ENCODE assay signal across 17 cellular contexts in genomic region chr9:124716795-124717194, GRCh38. TPM values are rescaled to one million over a fixed set of nuclear protein-coding genes. Genes with fewer than 3 reads are reported as not detected.
DNase-seq lines count a peak whose midpoint lies in the region; ATAC-seq, FAIRE-seq and TF ChIP-seq lines count a peak whose summit lies in the region.
"Had no signal": no experiment of that assay in that cellular context is flagged by ENCODE, and none has a peak within 500 bp of the region (broad histone marks: within the 10 kb centered on the region; RNA-seq: fewer than 3 reads in every experiment).

No MANE protein-coding gene starts in this region.

- peaks cover 8% of the 10 kb centered on the region for H3K36me3 Mint-ChIP-seq in progenitor cell of endocrine pancreas (ENCODE audit: insufficient read depth)
- H3K36me3 Mint-ChIP-seq: activated naive CD4-positive, alpha-beta T cell treated with anti-CD3 and anti-CD28 coated beads, Interleukin-2, amount 50 U/mL, for 24 hours had no signal

- H3K9me3 ChIP-seq in pancreas, result no peaks in the 10 kb centered on the region
- H3K9me3 ChIP-seq: esophagus squamous epithelium, testis had no signal

- WGBS in pancreas, 2 donors, result 89 to 93% methylated on average over 6 of the region's 6 CpGs

- no peaks in the 10 kb centered on the region for H3K36me3 ChIP-seq in pancreas
- H3K36me3 ChIP-seq: esophagus squamous epithelium had no signal

- H3K27ac ChIP-seq in pancreas, result no peak overlapping the region
- H3K27ac ChIP-seq: esophagus squamous epithelium, testis had no signal

- H3K4me1 ChIP-seq in pancreas, result peaks cover 0 to 8% (median 0%) of the 10 kb centered on the region in 3 donors

- no peak overlapping the region for H3K4me3 Mint-ChIP-seq in progenitor cell of endocrine pancreas (ENCODE audit: low read depth)
- H3K4me3 Mint-ChIP-seq: activated naive CD4-positive, alpha-beta T cell treated with anti-CD3 and anti-CD28 coated beads, Interleukin-2, amount 50 U/mL, for 24 hours had no signal

- DNase-seq in activated naive CD4-positive, alpha-beta T cell treated with Interleukin-2 at 50 U/mL for 16 hours, result peak; percentile 8
- no peak for DNase-seq in activated naive CD4-positive, alpha-beta T cell treated with anti-CD3 and anti-CD28 coated beads, Interleukin-2, amount 50 U/mL, for 16 hours
- DNase-seq in H54 (ENCODE audit: insufficient read length, low spot score) (no peak), SW480 (ENCODE audit: low spot score) (peak; percentile 78), kidney tubule cell (ENCODE audit: low spot score) (peak; percentile 56), DMS53 (lab: John Stamatoyannopoulos, UW) (no peak), pancreas (no peak), progenitor cell of endocrine pancreas (ENCODE audit: low spot score, unreplicated experiment) (no peak)
- DNase-seq: AML-193, Calu3, esophagus squamous epithelium, hippocampal formation, MV-4-11, NCI-H526, retina, testis had no signal

- peaks cover 14% of the 10 kb centered on the region for H3K4me1 Mint-ChIP-seq in progenitor cell of endocrine pancreas (ENCODE audit: low read depth)
- H3K4me1 Mint-ChIP-seq: activated naive CD4-positive, alpha-beta T cell treated with anti-CD3 and anti-CD28 coated beads, Interleukin-2, amount 50 U/mL, for 24 hours had no signal

- no peak overlapping the region for H3K4me3 ChIP-seq in pancreas
- H3K4me3 ChIP-seq: esophagus squamous epithelium, testis had no signal

- intact Hi-C loops in pancreas (cut with DNase I), result loop anchor here in 1 of 3 donors (10.0 kb wide), 1 partner anchor 112 kb away; no protein-coding TSS in a partner anchor

- H3K27me3 ChIP-seq in pancreas, result no peaks in the 10 kb centered on the region
- H3K27me3 ChIP-seq: esophagus squamous epithelium, testis had no signal

- ATAC-seq in pancreas, result no peak

- H3K27ac Mint-ChIP-seq in progenitor cell of endocrine pancreas, result no peak overlapping the region
- H3K27ac Mint-ChIP-seq: activated naive CD4-positive, alpha-beta T cell treated with anti-CD3 and anti-CD28 coated beads, Interleukin-2, amount 50 U/mL, for 24 hours had no signal

- TF ChIP-seq CTCF in pancreas (IDR thresholded peaks at IDR 0.05) (no peak), progenitor cell of endocrine pancreas (IDR thresholded peaks at IDR 0.05; ENCODE audit: unreplicated experiment) (no peak)

- TF ChIP-seq POLR2A in H54 (IDR thresholded peaks at IDR 0.05; ENCODE audit: low read depth, low read length), result no peak

- H3K9me3 Mint-ChIP-seq in progenitor cell of endocrine pancreas (ENCODE audit: low read depth), result no peaks in the 10 kb centered on the region
- H3K9me3 Mint-ChIP-seq: activated naive CD4-positive, alpha-beta T cell treated with anti-CD3 and anti-CD28 coated beads, Interleukin-2, amount 50 U/mL, for 24 hours had no signal

- H3K27me3 Mint-ChIP-seq in progenitor cell of endocrine pancreas, result no peaks in the 10 kb centered on the region

- FAIRE-seq in H54 (lab: Jason Lieb, UNC) (peak; percentile 78), pancreas (lab: Jason Lieb, UNC) (no peak)

RNA-seq across cellular contexts. Expression of gene NR6A1, which starts 54.3 kb away (rescaled TPM):
- total RNA-seq in pancreas (1 to 10 TPM; 2.1 to 3.9 (median 2.5) TPM), progenitor cell of endocrine pancreas (71.6 and 86.4 TPM in 2 replicates)
- 1 to 10 TPM; 3.0 to 3.1 TPM for polyA plus RNA-seq in pancreas

Comparison
In these comparisons a context has a peak if more than half of its experiments do, and no peak if none do; other contexts are left out.
1. DNase-seq: peak in activated naive CD4-positive, alpha-beta T cell treated with Interleukin-2 at 50 U/mL for 16 hours (single experiment), SW480 (single experiment) and kidney tubule cell (single experiment); none in activated naive CD4-positive, alpha-beta T cell treated with anti-CD3 and anti-CD28 coated beads, Interleukin-2, amount 50 U/mL, for 16 hours (single experiment), H54 (single experiment), DMS53 (single experiment), pancreas (0 of 6) and progenitor cell of endocrine pancreas (single experiment).
2. RNA of gene NR6A1, which starts 54.3 kb away (total RNA-seq): 71.6 to 86.4 TPM in progenitor cell of endocrine pancreas; 2.1 to 3.9 TPM in pancreas; every median in the first group is over 10 times any median in the second.